Comparison of ENCODE assay signal across 27 cellular contexts in genomic region chr16:88972349-88972748, GRCh38. TPM values are rescaled to one million over a fixed set of nuclear protein-coding genes. Genes with fewer than 3 reads are reported as not detected.
DNase-seq lines count a peak whose midpoint lies in the region; ATAC-seq and FAIRE-seq lines count a peak whose summit lies in the region.
"Had no signal": no experiment of that assay in that cellular context is flagged by ENCODE, and none has a peak within 500 bp of the region (broad histone marks: within the 10 kb centered on the region; RNA-seq: fewer than 3 reads in every experiment).

No MANE protein-coding gene starts in this region.

- peaks cover 60% of the 10 kb centered on the region for H3K4me1 Mint-ChIP-seq in memory B cell
- H3K4me1 Mint-ChIP-seq in activated T-helper 17 cell treated with anti-CD3 and anti-CD28 coated beads, Interleukin-2, amount 50 U/mL, for 72 hours, result no peaks in the 10 kb centered on the region
- peaks cover 0 to 11% (median 2%) of the 10 kb centered on the region in 3 donors for H3K4me1 Mint-ChIP-seq in CD8-positive, alpha-beta memory T cell
- H3K4me1 Mint-ChIP-seq: GM23338 had no signal

- CTCF ChIA-PET in CD8-positive, alpha-beta memory T cell (lab: Charles Lee), result no interaction called here

- peak; percentile 47 for FAIRE-seq in GM18507 (lab: Jason Lieb, UNC)
- FAIRE-seq: pancreas had no signal

- H3K36me3 ChIP-seq in BLaER1 treated with 17β-estradiol and CSF1 and Interleukin-3, amounts not matched to agents 10 nM and 100 nM, result peaks cover 0 to 16% (median 0%) of the 10 kb centered on the region in 11 experiments; a peak in 2 of 22 replicates
- no peaks in the 10 kb centered on the region; the same call in 1 of the 2 replicates for H3K36me3 ChIP-seq in SJCRH30
- H3K36me3 ChIP-seq in CD8-positive, alpha-beta memory T cell (ENCODE audit: insufficient read depth, low read length), result no peaks in the 10 kb centered on the region
- H3K36me3 ChIP-seq: pancreas had no signal

- no peaks in the 10 kb centered on the region for H3K27me3 Mint-ChIP-seq in memory B cell
- H3K27me3 Mint-ChIP-seq in activated T-helper 17 cell treated with anti-CD3 and anti-CD28 coated beads, Interleukin-2, amount 50 U/mL, for 72 hours, result peaks cover 20% of the 10 kb centered on the region
- peaks cover 8 to 42% of the 10 kb centered on the region in 2 donors for H3K27me3 Mint-ChIP-seq in CD8-positive, alpha-beta memory T cell

- no peaks in the 10 kb centered on the region for H3K9me3 ChIP-seq in BLaER1 treated with 17β-estradiol and CSF1 and Interleukin-3, amounts not matched to agents 10 nM and 100 nM (replicated peaks in 1 of 11)
- no peaks in the 10 kb centered on the region for H3K9me3 ChIP-seq in SJCRH30 (replicated peaks)
- no peaks in the 10 kb centered on the region for H3K9me3 ChIP-seq in CD8-positive, alpha-beta memory T cell (ENCODE audit: low read length)
- H3K9me3 ChIP-seq: body of pancreas, pancreas had no signal

- no peak for ATAC-seq in memory B cell (ENCODE audit: low read depth)
- no peak for ATAC-seq in activated T-helper 17 cell treated with anti-CD3 and anti-CD28 coated beads, Interleukin-2, amount 50 U/mL, for 72 hours (replicated peaks)
- ATAC-seq: activated naive CD8-positive, alpha-beta T cell treated with anti-CD3 and anti-CD28 coated beads, Interleukin-2, amount 50 U/mL, for 24 hours; activated T-cell treated with anti-CD3 and anti-CD28 coated beads, Interleukin-2, amount 50 U/mL, for 4 hours; body of pancreas; natural killer cell treated with Interleukin-12 subunit alpha and Interleukin-12 subunit beta and Interleukin-15 and Interleukin-18, amount 100 ng/mL, for 72 hours had no signal

- peak overlapping the region; percentile 96 for H3K4me3 Mint-ChIP-seq in memory B cell
- H3K4me3 Mint-ChIP-seq in activated T-helper 17 cell treated with anti-CD3 and anti-CD28 coated beads, Interleukin-2, amount 50 U/mL, for 72 hours, result no peak overlapping the region
- H3K4me3 Mint-ChIP-seq in CD8-positive, alpha-beta memory T cell, result peak overlapping the region in 1 of 7 donors; percentile 58
- H3K4me3 Mint-ChIP-seq: activated naive CD8-positive, alpha-beta T cell treated with anti-CD3 and anti-CD28 coated beads, Interleukin-2, amount 50 U/mL, for 24 hours; activated T-cell treated with anti-CD3 and anti-CD28 coated beads, Interleukin-2, amount 50 U/mL, for 4 hours; GM23338; natural killer cell treated with Interleukin-12 subunit alpha and Interleukin-12 subunit beta and Interleukin-15 and Interleukin-18, amount 100 ng/mL, for 72 hours had no signal

- H3K4me1 ChIP-seq in BLaER1 treated with 17β-estradiol and CSF1 and Interleukin-3, amounts not matched to agents 10 nM and 100 nM, result peaks cover 97 to 100% (median 100%) of the 10 kb centered on the region in 10 experiments
- H3K4me1 ChIP-seq in SJCRH30, result peaks cover 56% of the 10 kb centered on the region
- H3K4me1 ChIP-seq in CD8-positive, alpha-beta memory T cell (ENCODE audit: insufficient read depth, low read length), result peaks cover 8% of the 10 kb centered on the region
- H3K4me1 ChIP-seq: body of pancreas, pancreas had no signal

- H3K27ac ChIP-seq in BLaER1 treated with 17β-estradiol and CSF1 and Interleukin-3, amounts not matched to agents 10 nM and 100 nM, result 0 out of 22 replicates have a peak overlapping the region, but pooled peaks of 1 of the 11 experiments have one; percentile 11
- no peak overlapping the region for H3K27ac ChIP-seq in SJCRH30
- no peak overlapping the region for H3K27ac ChIP-seq in CD8-positive, alpha-beta memory T cell (ENCODE audit: low read depth, low read length)
- H3K27ac ChIP-seq: body of pancreas, pancreas had no signal

- peak overlapping the region in 6 of 11 experiments; percentile 17 to 82 (median 32); a peak in 7 of 22 replicates for H3K9ac ChIP-seq in BLaER1 treated with 17β-estradiol and CSF1 and Interleukin-3, amounts not matched to agents 10 nM and 100 nM

- H3K4me2 ChIP-seq in BLaER1 treated with 17β-estradiol and CSF1 and Interleukin-3, amounts not matched to agents 10 nM and 100 nM, result peak overlapping the region; percentile 71 to 100 (median 98)
- H3K4me2 ChIP-seq: GM23338 had no signal

- peaks cover 0 to 68% (median 0%) of the 10 kb centered on the region in 11 experiments; a peak in 9 of 22 replicates for H3K27me3 ChIP-seq in BLaER1 treated with 17β-estradiol and CSF1 and Interleukin-3, amounts not matched to agents 10 nM and 100 nM
- no peaks in the 10 kb centered on the region for H3K27me3 ChIP-seq in SJCRH30
- no peaks in the 10 kb centered on the region for H3K27me3 ChIP-seq in CD8-positive, alpha-beta memory T cell (ENCODE audit: insufficient read depth, low read length, poor library complexity, severe bottlenecking)
- H3K27me3 ChIP-seq: body of pancreas had no signal

- peak overlapping the region; percentile 78 for H3K27ac Mint-ChIP-seq in memory B cell
- no peak overlapping the region for H3K27ac Mint-ChIP-seq in activated T-helper 17 cell treated with anti-CD3 and anti-CD28 coated beads, Interleukin-2, amount 50 U/mL, for 72 hours
- H3K27ac Mint-ChIP-seq in CD8-positive, alpha-beta memory T cell, result peak overlapping the region in 1 of 8 donors; percentile 72
- H3K27ac Mint-ChIP-seq: activated naive CD8-positive, alpha-beta T cell treated with anti-CD3 and anti-CD28 coated beads, Interleukin-2, amount 50 U/mL, for 24 hours; GM23338; natural killer cell treated with Interleukin-12 subunit alpha and Interleukin-12 subunit beta and Interleukin-15 and Interleukin-18, amount 100 ng/mL, for 72 hours had no signal

- H3K9me3 Mint-ChIP-seq in memory B cell, result no peaks in the 10 kb centered on the region
- H3K9me3 Mint-ChIP-seq in activated T-helper 17 cell treated with anti-CD3 and anti-CD28 coated beads, Interleukin-2, amount 50 U/mL, for 72 hours, result no peaks in the 10 kb centered on the region
- no peaks in the 10 kb centered on the region for H3K9me3 Mint-ChIP-seq in CD8-positive, alpha-beta memory T cell
- H3K9me3 Mint-ChIP-seq: activated naive CD8-positive, alpha-beta T cell treated with anti-CD3 and anti-CD28 coated beads, Interleukin-2, amount 50 U/mL, for 24 hours; activated T-cell treated with anti-CD3 and anti-CD28 coated beads, Interleukin-2, amount 50 U/mL, for 4 hours; natural killer cell treated with Interleukin-12 subunit alpha and Interleukin-12 subunit beta and Interleukin-15 and Interleukin-18, amount 100 ng/mL, for 72 hours had no signal

- no peak for DNase-seq in GM18507 (ENCODE audit: extremely low spot score, insufficient read length, low read depth)
- peak; percentile 37 to 40 for DNase-seq in SJCRH30
- no peak for DNase-seq in memory B cell (ENCODE audit: low spot score in 2 of 2)
- DNase-seq in central memory CD4-positive, alpha-beta T cell, result no peak
- DNase-seq in HUDEP-2 (lab: John Stamatoyannopoulos, UW; ENCODE audit: unreplicated experiment in 76 of 76), result no peak
- no peak for DNase-seq in CD8-positive, alpha-beta memory T cell
- DNase-seq: ACHN; activated CD4-positive, alpha-beta T cell treated with anti-CD3 and anti-CD28 coated beads, Interleukin-2, amount 50 U/mL, for 1 hour; activated naive CD8-positive, alpha-beta T cell treated with anti-CD3 and anti-CD28 coated beads, Interleukin-2, amount 50 U/mL, for 24 hours; activated T-cell treated with anti-CD3 and anti-CD28 coated beads, Interleukin-2, amount 50 U/mL, for 4 hours; DND-41; effector CD4-positive, alpha-beta T cell; MM.1S; NCI-H2081; NCI-H345; NCI-H82; SHP77; stimulated activated CD4-positive, alpha-beta T cell treated with anti-CD3 and anti-CD28 coated beads, Interleukin-12 subunit alpha, Interleukin-12 subunit beta, amount 100 ng/mL, for 4 hours; stimulated activated CD4-positive, alpha-beta T cell treated with anti-CD3 and anti-CD28 coated beads, Interleukin-4, amount 100 ng/mL, for 1 hour had no signal

- no peak overlapping the region for H3K4me3 ChIP-seq in BLaER1 treated with 17β-estradiol and CSF1 and Interleukin-3, amounts not matched to agents 10 nM and 100 nM
- no peak overlapping the region for H3K4me3 ChIP-seq in SJCRH30
- no peak overlapping the region for H3K4me3 ChIP-seq in CD8-positive, alpha-beta memory T cell (ENCODE audit: low read length)
- H3K4me3 ChIP-seq: body of pancreas, GM23338, pancreas had no signal

- H3K36me3 Mint-ChIP-seq in memory B cell, result no peaks in the 10 kb centered on the region
- H3K36me3 Mint-ChIP-seq in activated T-helper 17 cell treated with anti-CD3 and anti-CD28 coated beads, Interleukin-2, amount 50 U/mL, for 72 hours (ENCODE audit: low read depth), result no peaks in the 10 kb centered on the region
- no peaks in the 10 kb centered on the region for H3K36me3 Mint-ChIP-seq in CD8-positive, alpha-beta memory T cell
- H3K36me3 Mint-ChIP-seq: natural killer cell treated with Interleukin-12 subunit alpha and Interleukin-12 subunit beta and Interleukin-15 and Interleukin-18, amount 100 ng/mL, for 72 hours had no signal

- POLR2A ChIA-PET in CD8-positive, alpha-beta memory T cell (lab: Charles Lee), result no interaction called here

- H4K20me1 ChIP-seq in BLaER1 treated with 17β-estradiol and CSF1 and Interleukin-3, amounts not matched to agents 10 nM and 100 nM, result peaks cover 56 to 85% (median 79%) of the 10 kb centered on the region in 11 experiments

RNA-seq across cellular contexts. Expression of gene CBFA2T3, which starts 4.7 kb away (rescaled TPM):
- total RNA-seq in SJCRH30 (2014; rRNA removed; shearing (Covaris generic)), result 1.8 and 3.5 TPM in 2 replicates
- under 1 TPM in 1 of 2 donors, not detected in 1; 0.19 TPM for total RNA-seq in activated T-helper 17 cell treated with anti-CD3 and anti-CD28 coated beads, Interleukin-2, amount 50 U/mL, for 72 hours
- total RNA-seq in CD8-positive, alpha-beta memory T cell, result under 1 TPM in 1 of 2 experiments, not detected in 1; 0.22 TPM
- not detected for polyA plus RNA-seq in CD8-positive, alpha-beta memory T cell
- total RNA-seq: Calu3 had no signal
- polyA plus RNA-seq: BJ had no signal

Comparison
In these comparisons a context has a peak if more than half of its experiments do, and no peak if none do; other contexts are left out.
1. DNase-seq: peak in SJCRH30 (2 of 2); none in GM18507 (single experiment), memory B cell (0 of 2), central memory CD4-positive, alpha-beta T cell (single experiment), HUDEP-2 (0 of 76) and CD8-positive, alpha-beta memory T cell (0 of 5).